Comparison of ENCODE assay signal across 25 cellular contexts in the genomic region with DNA sequence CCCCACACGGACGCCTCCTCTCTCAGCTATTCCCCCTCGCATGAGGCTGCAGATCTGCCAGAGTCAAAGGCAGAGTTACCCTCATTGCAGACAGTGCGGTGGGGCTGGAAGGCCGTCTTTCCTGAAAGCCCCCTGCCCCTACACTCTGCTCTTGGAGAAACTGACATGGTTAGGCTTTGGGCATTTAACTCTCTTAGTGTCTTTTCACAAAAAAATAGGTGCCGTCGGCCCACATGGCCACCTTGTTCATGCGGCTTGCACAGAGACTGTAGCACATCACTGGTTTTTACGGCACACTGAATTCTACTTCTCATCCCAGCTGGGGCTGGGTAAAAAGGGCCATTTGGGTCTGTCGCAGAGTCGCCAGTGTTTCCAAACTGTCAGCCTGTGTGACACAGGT.
"Had no signal": no experiment of that assay in that cellular context is flagged by ENCODE, and none has a peak within 500 bp of the region (broad histone marks: within the 10 kb centered on the region; RNA-seq: fewer than 3 reads in every experiment).

No MANE protein-coding gene starts in this region.

- H3K4me1 Mint-ChIP-seq: immature natural killer cell; naive thymus-derived CD8-positive, alpha-beta T cell; nephron; stimulated activated effector memory CD8-positive, alpha-beta T cell treated with anti-CD3 and anti-CD28 coated beads, Interleukin-12 subunit alpha, Interleukin-12 subunit beta, amount 100 ng/mL, for 72 hours had no signal

- H3K27me3 Mint-ChIP-seq: stimulated activated naive CD8-positive, alpha-beta T cell treated with anti-CD3 and anti-CD28 coated beads, Interleukin-15, Interleukin-2, amounts not matched to agents 100 ng/mL and 50 ng/mL, for 24 hours had no signal

- H3K27me3 ChIP-seq: left lung, ovary, suprapubic skin, tibial artery, uterus had no signal

- H3K4me3 ChIP-seq: left lung, lower lobe of right lung, ovary, prostate gland, skin epidermis, suprapubic skin, thoracic aorta, tibial artery, uterus had no signal

- H3K4me1 ChIP-seq: left lung, lower lobe of right lung, prostate gland, suprapubic skin, tibial artery, uterus had no signal

- H3K36me3 ChIP-seq: left lung, lower lobe of right lung, ovary, prostate gland, thoracic aorta, uterus had no signal

- H3K9me3 Mint-ChIP-seq: immature natural killer cell; nephron; stimulated activated effector memory CD8-positive, alpha-beta T cell treated with anti-CD3 and anti-CD28 coated beads, Interleukin-12 subunit alpha, Interleukin-12 subunit beta, amount 100 ng/mL, for 72 hours; stimulated activated naive CD8-positive, alpha-beta T cell treated with anti-CD3 and anti-CD28 coated beads, Interleukin-15, Interleukin-2, amounts not matched to agents 100 ng/mL and 50 ng/mL, for 24 hours had no signal

- ATAC-seq: left colon; naive thymus-derived CD8-positive, alpha-beta T cell; right cardiac atrium; sciatic nerve had no signal

- H3K27ac Mint-ChIP-seq: immature natural killer cell; naive thymus-derived CD8-positive, alpha-beta T cell; nephron; stimulated activated effector memory CD8-positive, alpha-beta T cell treated with anti-CD3 and anti-CD28 coated beads, Interleukin-12 subunit alpha, Interleukin-12 subunit beta, amount 100 ng/mL, for 72 hours; stimulated activated naive CD8-positive, alpha-beta T cell treated with anti-CD3 and anti-CD28 coated beads, Interleukin-15, Interleukin-2, amounts not matched to agents 100 ng/mL and 50 ng/mL, for 24 hours had no signal

- H3K36me3 Mint-ChIP-seq: immature natural killer cell; naive thymus-derived CD8-positive, alpha-beta T cell; stimulated activated effector memory CD8-positive, alpha-beta T cell treated with anti-CD3 and anti-CD28 coated beads, Interleukin-12 subunit alpha, Interleukin-12 subunit beta, amount 100 ng/mL, for 72 hours had no signal

- DNase-seq: hypothalamus; immature natural killer cell; kidney; left lung; lower lobe of right lung; mesenchymal stem cell; ovary; right cardiac atrium; stimulated activated CD4-positive, alpha-beta T cell treated with anti-CD3 and anti-CD28 coated beads, Interleukin-12 subunit alpha, Interleukin-12 subunit beta, amount 100 ng/mL, for 4 hours; stimulated activated CD4-positive, alpha-beta T cell treated with anti-CD3 and anti-CD28 coated beads, Interleukin-15, amount 100 ng/mL, for 24 hours; stimulated activated CD4-positive, alpha-beta T cell treated with anti-CD3 and anti-CD28 coated beads, Interleukin-4, amount 100 ng/mL, for 24 hours; stimulated activated naive CD4-positive, alpha-beta T cell; tibial artery; trophoblast cell; uterus had no signal

- H3K4me3 Mint-ChIP-seq: immature natural killer cell; naive thymus-derived CD8-positive, alpha-beta T cell; nephron; stimulated activated effector memory CD8-positive, alpha-beta T cell treated with anti-CD3 and anti-CD28 coated beads, Interleukin-12 subunit alpha, Interleukin-12 subunit beta, amount 100 ng/mL, for 72 hours; stimulated activated naive CD8-positive, alpha-beta T cell treated with anti-CD3 and anti-CD28 coated beads, Interleukin-15, Interleukin-2, amounts not matched to agents 100 ng/mL and 50 ng/mL, for 24 hours had no signal

- H3K27ac ChIP-seq: left lung, lower lobe of right lung, ovary, prostate gland, skin epidermis, suprapubic skin, thoracic aorta, tibial artery, uterus had no signal
